ENCODE assay signal across 1 cellular context in the genomic region with DNA sequence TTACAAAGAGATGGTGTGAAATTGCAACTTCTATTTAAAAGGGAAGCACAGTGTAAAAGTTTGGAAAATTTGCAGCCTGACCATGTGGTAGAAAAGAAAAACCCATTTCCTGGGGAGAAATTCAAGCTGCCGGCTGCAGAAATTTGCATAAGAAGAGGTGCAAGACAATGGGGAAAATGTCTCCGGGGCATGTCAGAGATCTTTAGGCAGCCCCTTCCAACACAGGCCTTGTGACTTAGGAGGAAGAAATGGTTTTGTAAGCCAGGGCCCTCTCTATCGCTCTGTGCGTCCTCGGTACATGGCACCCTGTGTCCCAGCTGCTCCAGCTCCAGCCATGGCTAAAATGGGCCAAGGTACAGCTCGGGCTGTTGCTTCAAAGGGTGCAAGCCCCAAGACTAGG.
TF ChIP-seq lines count a peak whose summit lies in the region.

No MANE protein-coding gene starts in this region.

TF ChIP-seq in WTC11, 78 proteins besides CTCF, POLR2A, EP300 and RAD21 (continued from another document):
- TF ChIP-seq FOXJ3 (CRISPR knock-in tag; IDR thresholded peaks at IDR 0.05; ENCODE audit: borderline replicate concordance) (no peak), CREM (CRISPR knock-in tag; IDR thresholded peaks at IDR 0.05) (no peak), NFYB (CRISPR knock-in tag; conservative IDR thresholded peaks at IDR 0.05; ENCODE audit: low read depth) (no peak), GRHL2 (CRISPR knock-in tag; IDR thresholded peaks at IDR 0.05; ENCODE audit: insufficient replicate concordance, severe bottlenecking) (no peak), NR2C2 (CRISPR knock-in tag; IDR thresholded peaks at IDR 0.05) (no peak)
- TF ChIP-seq, protein P1, sequence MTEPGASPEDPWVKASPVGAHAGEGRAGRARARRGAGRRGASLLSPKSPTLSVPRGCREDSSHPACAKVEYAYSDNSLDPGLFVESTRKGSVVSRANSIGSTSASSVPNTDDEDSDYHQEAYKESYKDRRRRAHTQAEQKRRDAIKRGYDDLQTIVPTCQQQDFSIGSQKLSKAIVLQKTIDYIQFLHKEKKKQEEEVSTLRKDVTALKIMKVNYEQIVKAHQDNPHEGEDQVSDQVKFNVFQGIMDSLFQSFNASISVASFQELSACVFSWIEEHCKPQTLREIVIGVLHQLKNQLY (CRISPR knock-in tag; IDR thresholded peaks at IDR 0.05), result no peak
